1 cellular context compared by ENCODE assay signal in the genomic region with DNA sequence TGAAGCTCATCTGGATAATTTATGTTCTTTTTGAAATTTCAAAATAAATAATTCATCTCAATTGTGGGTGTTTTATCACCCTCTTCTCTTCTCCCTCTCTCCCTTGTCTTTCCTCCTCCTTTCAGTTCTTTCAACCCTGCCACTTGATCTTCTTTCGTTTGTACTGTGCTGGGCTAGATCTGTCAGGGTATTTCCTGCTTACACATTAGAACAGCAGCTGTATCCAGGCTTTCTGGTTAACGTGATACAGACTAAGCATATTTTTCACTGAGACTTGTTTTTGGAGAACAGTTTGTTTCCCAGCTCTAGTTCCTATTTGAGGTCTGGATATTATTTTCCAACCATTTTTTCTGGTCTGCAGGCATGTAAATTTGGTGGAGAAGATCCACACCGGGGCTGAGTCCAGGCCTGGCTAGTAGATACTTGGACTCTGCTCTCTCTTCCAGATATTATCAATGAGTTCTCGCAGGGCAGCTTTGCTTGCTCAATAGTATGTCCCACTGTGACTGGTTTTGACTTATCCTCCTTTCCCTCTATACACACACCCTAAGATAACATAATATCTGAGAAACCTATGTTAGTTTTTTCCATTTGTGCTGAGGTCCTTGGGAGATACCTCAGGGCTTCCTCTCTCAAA.
TF ChIP-seq lines count a peak whose summit lies in the region.

No MANE protein-coding gene starts in this region.

TF ChIP-seq in HCT116, 20 proteins besides CTCF, POLR2A, EP300 and RAD21:
- TF ChIP-seq ZBTB33 (IDR thresholded peaks at IDR 0.05; ENCODE audit: extremely low read depth, insufficient replicate concordance, low read length) (no peak), EZH2 (IDR thresholded peaks at IDR 0.05) (no peak), ATF3 (IDR thresholded peaks at IDR 0.05) (no peak), JUND (IDR thresholded peaks at IDR 0.05) (no peak), EGR1 (IDR thresholded peaks at IDR 0.05; ENCODE audit: low read depth) (no peak), SIN3A (IDR thresholded peaks at IDR 0.05; ENCODE audit: low read depth) (no peak), CBX3 (IDR thresholded peaks at IDR 0.05; ENCODE audit: low read depth) (no peak), TCF7L2 (IDR thresholded peaks at IDR 0.05; ENCODE audit: borderline replicate concordance, extremely low read depth, insufficient read depth, insufficient read length) (no peak), SRF (IDR thresholded peaks at IDR 0.05; ENCODE audit: low read depth) (no peak), REST (IDR thresholded peaks at IDR 0.05; ENCODE audit: low read depth) (no peak), SP1 (IDR thresholded peaks at IDR 0.05; ENCODE audit: low read depth) (no peak), YY1 (IDR thresholded peaks at IDR 0.05; ENCODE audit: extremely low read depth, insufficient replicate concordance, low read depth, low read length) (no peak), ELF1 (IDR thresholded peaks at IDR 0.05; ENCODE audit: borderline replicate concordance, low read depth) (no peak), ZFX (IDR thresholded peaks at IDR 0.05) (no peak)
- TF ChIP-seq, protein P1, sequence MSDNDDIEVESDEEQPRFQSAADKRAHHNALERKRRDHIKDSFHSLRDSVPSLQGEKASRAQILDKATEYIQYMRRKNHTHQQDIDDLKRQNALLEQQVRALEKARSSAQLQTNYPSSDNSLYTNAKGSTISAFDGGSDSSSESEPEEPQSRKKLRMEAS (IDR thresholded peaks at IDR 0.05): no peak
